In genomic region chr12:88185988-88186387, GRCh38 we compare ENCODE assay signal across 1 cellular context.
A peak's percentile ranks its signal among the peaks of the same experiment; 100 is the strongest.
TF ChIP-seq lines count a peak whose summit lies in the region.

No MANE protein-coding gene starts in this region.

TF ChIP-seq in SK-N-SH, 30 proteins besides CTCF, POLR2A, EP300 and RAD21 (continued from another document):
- TF ChIP-seq, protein P1, sequence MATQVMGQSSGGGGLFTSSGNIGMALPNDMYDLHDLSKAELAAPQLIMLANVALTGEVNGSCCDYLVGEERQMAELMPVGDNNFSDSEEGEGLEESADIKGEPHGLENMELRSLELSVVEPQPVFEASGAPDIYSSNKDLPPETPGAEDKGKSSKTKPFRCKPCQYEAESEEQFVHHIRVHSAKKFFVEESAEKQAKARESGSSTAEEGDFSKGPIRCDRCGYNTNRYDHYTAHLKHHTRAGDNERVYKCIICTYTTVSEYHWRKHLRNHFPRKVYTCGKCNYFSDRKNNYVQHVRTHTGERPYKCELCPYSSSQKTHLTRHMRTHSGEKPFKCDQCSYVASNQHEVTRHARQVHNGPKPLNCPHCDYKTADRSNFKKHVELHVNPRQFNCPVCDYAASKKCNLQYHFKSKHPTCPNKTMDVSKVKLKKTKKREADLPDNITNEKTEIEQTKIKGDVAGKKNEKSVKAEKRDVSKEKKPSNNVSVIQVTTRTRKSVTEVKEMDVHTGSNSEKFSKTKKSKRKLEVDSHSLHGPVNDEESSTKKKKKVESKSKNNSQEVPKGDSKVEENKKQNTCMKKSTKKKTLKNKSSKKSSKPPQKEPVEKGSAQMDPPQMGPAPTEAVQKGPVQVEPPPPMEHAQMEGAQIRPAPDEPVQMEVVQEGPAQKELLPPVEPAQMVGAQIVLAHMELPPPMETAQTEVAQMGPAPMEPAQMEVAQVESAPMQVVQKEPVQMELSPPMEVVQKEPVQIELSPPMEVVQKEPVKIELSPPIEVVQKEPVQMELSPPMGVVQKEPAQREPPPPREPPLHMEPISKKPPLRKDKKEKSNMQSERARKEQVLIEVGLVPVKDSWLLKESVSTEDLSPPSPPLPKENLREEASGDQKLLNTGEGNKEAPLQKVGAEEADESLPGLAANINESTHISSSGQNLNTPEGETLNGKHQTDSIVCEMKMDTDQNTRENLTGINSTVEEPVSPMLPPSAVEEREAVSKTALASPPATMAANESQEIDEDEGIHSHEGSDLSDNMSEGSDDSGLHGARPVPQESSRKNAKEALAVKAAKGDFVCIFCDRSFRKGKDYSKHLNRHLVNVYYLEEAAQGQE (IDR thresholded peaks at IDR 0.05; ENCODE audit: low read depth, low read length) = no peak
- no peak for TF ChIP-seq POLR2AphosphoS5 (IDR thresholded peaks at IDR 0.05; ENCODE audit: low read depth, low read length)
- TF ChIP-seq FOXM1 (IDR thresholded peaks at IDR 0.05; ENCODE audit: low read depth) = no peak
- TF ChIP-seq, protein P2, sequence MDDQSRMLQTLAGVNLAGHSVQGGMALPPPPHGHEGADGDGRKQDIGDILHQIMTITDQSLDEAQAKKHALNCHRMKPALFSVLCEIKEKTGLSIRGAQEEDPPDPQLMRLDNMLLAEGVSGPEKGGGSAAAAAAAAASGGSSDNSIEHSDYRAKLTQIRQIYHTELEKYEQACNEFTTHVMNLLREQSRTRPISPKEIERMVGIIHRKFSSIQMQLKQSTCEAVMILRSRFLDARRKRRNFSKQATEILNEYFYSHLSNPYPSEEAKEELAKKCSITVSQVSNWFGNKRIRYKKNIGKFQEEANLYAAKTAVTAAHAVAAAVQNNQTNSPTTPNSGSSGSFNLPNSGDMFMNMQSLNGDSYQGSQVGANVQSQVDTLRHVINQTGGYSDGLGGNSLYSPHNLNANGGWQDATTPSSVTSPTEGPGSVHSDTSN (IDR thresholded peaks at IDR 0.05) = peak; percentile 83
- TF ChIP-seq GABPA (IDR thresholded peaks at IDR 0.05; ENCODE audit: low read depth) = no peak
- TF ChIP-seq MEF2A (IDR thresholded peaks at IDR 0.05; ENCODE audit: borderline replicate concordance, low read depth) = no peak
- TF ChIP-seq YY1 (IDR thresholded peaks at IDR 0.05; ENCODE audit: low read depth) = no peak
- TF ChIP-seq SIN3A (IDR thresholded peaks at IDR 0.05; ENCODE audit: borderline replicate concordance, low read depth, low read length) = no peak
- no peak for TF ChIP-seq USF1 (IDR thresholded peaks at IDR 0.05; ENCODE audit: borderline replicate concordance, low read depth)
- no peak for TF ChIP-seq NRF1 (IDR thresholded peaks at IDR 0.05; ENCODE audit: low read depth, low read length)
- TF ChIP-seq GATA2 (CRISPR knock-in tag; IDR thresholded peaks at IDR 0.05) = no peak
- TF ChIP-seq RFX5 (IDR thresholded peaks at IDR 0.05; ENCODE audit: low read length) = no peak
- no peak for TF ChIP-seq ELF1 (IDR thresholded peaks at IDR 0.05)
- TF ChIP-seq, protein P3, sequence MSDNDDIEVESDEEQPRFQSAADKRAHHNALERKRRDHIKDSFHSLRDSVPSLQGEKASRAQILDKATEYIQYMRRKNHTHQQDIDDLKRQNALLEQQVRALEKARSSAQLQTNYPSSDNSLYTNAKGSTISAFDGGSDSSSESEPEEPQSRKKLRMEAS (IDR thresholded peaks at IDR 0.05; ENCODE audit: low read depth) = peak; percentile 34; the same call in 1 of the 2 replicates
- TF ChIP-seq NFIC (IDR thresholded peaks at IDR 0.05; ENCODE audit: borderline replicate concordance) = no peak
- no peak for TF ChIP-seq CHD2 (IDR thresholded peaks at IDR 0.05; ENCODE audit: low read length, partially characterized antibody)
- TF ChIP-seq TAF1 (IDR thresholded peaks at IDR 0.05; ENCODE audit: borderline replicate concordance, low read depth, low read length) = no peak
- TF ChIP-seq TCF12 (IDR thresholded peaks at IDR 0.05) = peak; percentile 87
- no peak for TF ChIP-seq TEAD4 (IDR thresholded peaks at IDR 0.05; ENCODE audit: borderline replicate concordance, insufficient read depth)
- TF ChIP-seq RCOR1 (IDR thresholded peaks at IDR 0.05; ENCODE audit: low read length) = no peak
- no peak for TF ChIP-seq EZH2phosphoT487 (IDR thresholded peaks at IDR 0.05; ENCODE audit: borderline replicate concordance, low read depth)
- peak; percentile 71; the same call in 1 of the 2 replicates for TF ChIP-seq FOSL2 (IDR thresholded peaks at IDR 0.05; ENCODE audit: borderline replicate concordance, low read depth)
- TF ChIP-seq USF2 (IDR thresholded peaks at IDR 0.05; ENCODE audit: borderline replicate concordance, low read depth, low read length) = no peak
- TF ChIP-seq IRF3 (IDR thresholded peaks at IDR 0.05; ENCODE audit: low read depth, low read length) = no peak
- TF ChIP-seq MXI1 (IDR thresholded peaks at IDR 0.05; ENCODE audit: low read depth, low read length) = no peak
- no peak for TF ChIP-seq SMC3 (IDR thresholded peaks at IDR 0.05; ENCODE audit: low read depth, low read length)
- TF ChIP-seq RXRA (IDR thresholded peaks at IDR 0.05; ENCODE audit: borderline replicate concordance, low read depth) = no peak
